In the genomic region with DNA sequence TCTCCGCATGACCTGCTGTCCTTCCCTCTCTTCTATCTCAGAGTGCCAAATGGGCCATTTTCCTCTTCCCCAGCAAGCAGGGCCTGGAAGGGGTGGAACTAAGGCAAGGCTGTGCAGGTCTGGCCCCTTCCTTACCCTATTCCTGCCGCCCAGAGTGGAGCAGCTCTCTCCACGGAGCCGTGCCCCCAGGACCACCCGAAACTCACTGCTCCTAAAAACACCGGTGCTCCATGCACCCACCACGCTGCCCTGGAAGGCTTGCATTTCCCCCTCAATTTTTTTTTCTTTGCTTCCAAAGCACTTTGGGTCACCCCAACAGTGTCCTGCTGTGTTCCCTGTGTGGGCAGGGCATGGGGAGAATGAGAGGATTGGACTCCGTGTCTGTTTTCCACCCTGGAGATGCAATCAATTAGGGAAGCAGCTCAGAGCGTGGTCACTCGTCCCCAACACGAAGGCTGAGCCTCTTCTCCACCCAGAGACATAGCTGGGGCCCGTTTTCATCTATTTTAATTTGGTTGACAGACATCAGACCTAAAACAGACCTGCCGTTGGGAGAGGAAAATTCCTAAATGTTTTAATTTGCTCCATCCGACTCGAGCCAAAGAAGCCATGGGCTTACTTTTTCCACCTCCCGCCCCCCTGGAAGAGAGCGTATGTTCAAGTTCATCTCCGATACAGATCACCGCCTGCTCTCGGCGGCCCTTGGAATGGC, we compare ENCODE assay signal across 19 cellular contexts. TPM values are rescaled to one million over a fixed set of nuclear protein-coding genes. Genes with fewer than 3 reads are reported as not detected.
DNase-seq lines count a peak whose midpoint lies in the region; ATAC-seq, FAIRE-seq and TF ChIP-seq lines count a peak whose summit lies in the region.
"Had no signal": no experiment of that assay in that cellular context is flagged by ENCODE, and none has a peak within 500 bp of the region (broad histone marks: within the 10 kb centered on the region; RNA-seq: fewer than 3 reads in every experiment).

No MANE protein-coding gene starts in this region.

- H3K4me3 Mint-ChIP-seq in nephron, result peak overlapping the region in 1 of 3 experiments; percentile 23

- in situ Hi-C loops in K562 (cut with MboI), result no loop called here

- no peak for TF ChIP-seq EP300 in K562 (IDR thresholded peaks at IDR 0.05; ENCODE audit: low read length)
- TF ChIP-seq EP300 in stomach (IDR thresholded peaks at IDR 0.05), result no peak

- H3K4me1 ChIP-seq in K562 (replicated peaks in 1 of 2; ENCODE audit: control insufficient read depth in 2 of 2, insufficient read depth in 2 of 2, low read length in 2 of 2) (peaks cover 11 to 48% of the 10 kb centered on the region in 2 experiments; a peak in 4 of 5 replicates), stomach (peaks cover 0 to 8% (median 0%) of the 10 kb centered on the region in 4 donors)
- H3K4me1 ChIP-seq: BLaER1 treated with 17β-estradiol and CSF1 and Interleukin-3, amounts not matched to agents 10 nM and 100 nM had no signal

- H3K27me3 ChIP-seq in K562 (ENCODE audit: control insufficient read depth in 2 of 2, insufficient read depth in 2 of 2, low read length in 2 of 2) (no peaks in the 10 kb centered on the region), stomach (peaks cover 0 to 32% (median 0%) of the 10 kb centered on the region in 3 donors)
- H3K27me3 ChIP-seq: BLaER1 treated with 17β-estradiol and CSF1 and Interleukin-3, amounts not matched to agents 10 nM and 100 nM had no signal

- H3K36me3 Mint-ChIP-seq in nephron (ENCODE audit: low read depth), result no peaks in the 10 kb centered on the region

- no peaks in the 10 kb centered on the region for H3K9me3 ChIP-seq in K562 (replicated peaks; ENCODE audit: control insufficient read depth, insufficient read depth, low read depth, low read length)
- no peaks in the 10 kb centered on the region for H3K9me3 ChIP-seq in stomach
- H3K9me3 ChIP-seq: BLaER1 treated with 17β-estradiol and CSF1 and Interleukin-3, amounts not matched to agents 10 nM and 100 nM had no signal

- peaks cover 65% of the 10 kb centered on the region for H3K4me1 Mint-ChIP-seq in nephron

- POLR2A ChIA-PET in K562 (lab: Yijun Ruan, JAX), result interaction anchor here (1.0 kb wide), 1 partner anchor 10 kb away, joined by 3 read pairs; no protein-coding TSS in a partner anchor

- H3K79me2 ChIP-seq in K562 (ENCODE audit: control insufficient read depth, insufficient read depth, low read length), result no peaks in the 10 kb centered on the region

- no peaks in the 10 kb centered on the region for H3K9me3 Mint-ChIP-seq in nephron

- TF ChIP-seq RAD21 in K562 (CRISPR knock-in tag; conservative IDR thresholded peaks at IDR 0.05 in 1 of 2, IDR thresholded peaks at IDR 0.05 in 1 of 2), result no peak

- CTCF ChIA-PET in K562 (lab: Yijun Ruan, JAX; ENCODE audit: low intra/inter-chr PET ratio), result no interaction called here

- no peaks in the 10 kb centered on the region for H4K20me1 ChIP-seq in K562 (replicated peaks; ENCODE audit: control insufficient read depth, insufficient read depth, low read length)
- H4K20me1 ChIP-seq: BLaER1 treated with 17β-estradiol and CSF1 and Interleukin-3, amounts not matched to agents 10 nM and 100 nM had no signal

- TF ChIP-seq POLR2A in K562 (conservative IDR thresholded peaks at IDR 0.05) (no peak), stomach (IDR thresholded peaks at IDR 0.05) (no peak)

- no peak for ATAC-seq in K562

- TF ChIP-seq CTCF in K562 (IDR thresholded peaks at IDR 0.05 in 2 of 3, conservative IDR thresholded peaks at IDR 0.05 in 1 of 3; ENCODE audit: insufficient read depth in 2 of 3, low read depth in 1 of 3, low read length in 3 of 3), result no peak
- no peak for TF ChIP-seq CTCF in nephron (IDR thresholded peaks at IDR 0.05; ENCODE audit: unreplicated experiment in 3 of 3)
- no peak for TF ChIP-seq CTCF in stomach (IDR thresholded peaks at IDR 0.05)

- no TSS peak for BruUV-seq in K562 (replicated peaks; lab: Mats Ljungman, UMichigan)

- no peaks in the 10 kb centered on the region for H3K9me1 ChIP-seq in K562 (ENCODE audit: control insufficient read depth, insufficient read depth, low read length)

- no peak for FAIRE-seq in K562 (lab: Jason Lieb, UNC)
- FAIRE-seq: A204.1, GM12891, H1 had no signal

- DNase-seq in activated effector memory CD4-positive, alpha-beta T cell treated with anti-CD3 and anti-CD28 coated beads, Interleukin-2, amount 50 U/mL, for 16 hours, result peak; percentile 48
- DNase-seq in activated effector memory CD4-positive, alpha-beta T cell treated with Interleukin-2 at 50 U/mL for 16 hours, result no peak
- DNase-seq in K562 (ENCODE audit: extremely low read depth in 1 of 4, low spot score in 3 of 4) (no peak), stomach (peak; percentile 1), NCI-H1105 (lab: John Stamatoyannopoulos, UW) (no peak), anterior cingulate cortex (lab: John Stamatoyannopoulos, UW) (no peak), NCI-H2196 (lab: John Stamatoyannopoulos, UW; ENCODE audit: unreplicated experiment) (no peak)
- DNase-seq: GDM1, KG1, NCI-H1436 treated with DMSO at 0.1 percent for 48 hours, NCI-H2029 treated with DMSO at 0.1 percent for 48 hours, NCI-H510A treated with DMSO at 0.1 percent for 48 hours, NCI-H82, PC-9 had no signal

- H3K36me3 ChIP-seq in K562 (ENCODE audit: control insufficient read depth, insufficient read depth, low read length), result no peaks in the 10 kb centered on the region
- no peaks in the 10 kb centered on the region for H3K36me3 ChIP-seq in stomach
- H3K36me3 ChIP-seq: BLaER1 treated with 17β-estradiol and CSF1 and Interleukin-3, amounts not matched to agents 10 nM and 100 nM had no signal

- intact Hi-C loops in K562 (cut with micrococcal nuclease), result no loop called here
- intact Hi-C loops in stomach (cut with DNase I; ENCODE audit: low total_unique reads), result no loop called here

- WGBS in K562 (ENCODE audit: insufficient coverage, low coverage, missing lambda C conversion rate), result 78% methylated on average over 18 of the region's 21 CpGs
- 74 to 83% (median 78%) methylated on average over 21 of the region's 21 CpGs for WGBS in stomach, 5 donors

- H3K4me3 ChIP-seq in K562, result no peak overlapping the region
- no peak overlapping the region for H3K4me3 ChIP-seq in stomach
- H3K4me3 ChIP-seq: BLaER1 treated with 17β-estradiol and CSF1 and Interleukin-3, amounts not matched to agents 10 nM and 100 nM; PC-9 had no signal

- no peak overlapping the region for H3K4me2 ChIP-seq in K562 (ENCODE audit: insufficient read depth, low read length)
- H3K4me2 ChIP-seq: BLaER1 treated with 17β-estradiol and CSF1 and Interleukin-3, amounts not matched to agents 10 nM and 100 nM; PC-9 had no signal

- H3K9ac ChIP-seq in K562 (ENCODE audit: insufficient read depth in 1 of 2, low read depth in 2 of 2, low read length in 2 of 2), result no peak overlapping the region; a peak in 1 of 4 replicates
- H3K9ac ChIP-seq: BLaER1 treated with 17β-estradiol and CSF1 and Interleukin-3, amounts not matched to agents 10 nM and 100 nM had no signal

- peak overlapping the region; percentile 51; the same call in 1 of the 2 replicates for H2AFZ ChIP-seq in K562 (ENCODE audit: low read depth, low read length)
- H2AFZ ChIP-seq: PC-9 had no signal

- H3K27me3 Mint-ChIP-seq in nephron (ENCODE audit: low read depth), result peaks cover 17% of the 10 kb centered on the region

- H3K27ac ChIP-seq in K562 (ENCODE audit: extremely low read depth, low read depth, low read length) (no peak overlapping the region), stomach (no peak overlapping the region)
- H3K27ac ChIP-seq: BLaER1 treated with 17β-estradiol and CSF1 and Interleukin-3, amounts not matched to agents 10 nM and 100 nM; PC-9 had no signal

- peak overlapping the region; percentile 21 to 81 (median 28) for H3K27ac Mint-ChIP-seq in nephron

RNA-seq across cellular contexts. Expression of a gene that starts 48.4 kb away (rescaled TPM):
- total RNA-seq in K562 (2011; cell fraction: chromatin; rRNA removed; ENCODE audit: low replicate concordance), result 6.3 and 7.3 TPM in 2 replicates
- 3.7 TPM in 2 replicates for total RNA-seq in K562 (2011; cell fraction: nucleolus; rRNA removed)
- 5.4 and 7.5 TPM in 2 replicates for total RNA-seq in K562 (2011; cell fraction: nucleoplasm; rRNA removed)
- 0.37 and 0.77 TPM in 2 replicates for total RNA-seq in K562 (2014; rRNA removed)
- 0.69 and 1.1 TPM in 2 replicates for total RNA-seq in K562 (2014; rRNA removed; fragmentation: Illumina TruSeq; extraction: Trizol)
- 0.83 and 1.3 TPM in 2 replicates for total RNA-seq in K562 (2015; rRNA removed; fragmentation: Illumina TruSeq; extraction: Trizol)
- total RNA-seq in K562 (2021), result 2.7 and 3.8 TPM in 2 replicates
- polyA plus RNA-seq in K562 (2011; rRNA removed), result 0.05 TPM in 1 of 2 replicates, not detected in the other
- 0.06 and 0.09 TPM in 2 replicates for polyA plus RNA-seq in K562 (2011; cell fraction: cytosol; rRNA removed)
- 0.04 and 0.36 TPM in 2 replicates for polyA plus RNA-seq in K562 (2011; cell fraction: nucleus; rRNA removed)
- polyA plus RNA-seq in K562 (2012), result 2.7 and 17.3 TPM in 2 replicates
- 2.4 TPM in 2 replicates for polyA plus RNA-seq in K562 (2014; fragmentation: Illumina TruSeq; extraction: Trizol)
- polyA plus RNA-seq in K562 (2014; fragmentation: Nextera tagmentation; extraction: Ambion mirVana), result under 1 TPM; 0.10 to 0.15 TPM
- 3.9 and 5.3 TPM in 2 replicates for polyA plus RNA-seq in K562 (2014; rRNA removed)
- not detected in 2 replicates for polyA minus RNA-seq in K562 (2011; rRNA and poly(A)+ RNA removed)
- polyA minus RNA-seq in K562 (2011; cell fraction: cytosol; rRNA and poly(A)+ RNA removed), result not detected in 2 replicates
- polyA minus RNA-seq in K562 (2011; cell fraction: nucleus; rRNA and poly(A)+ RNA removed), result not detected in 2 replicates
- 100 to 1,000 TPM in 3 of 5 donors, 10 to 100 TPM in 2; 26.4 to 390 (median 124) TPM for total RNA-seq in stomach
- 100 to 1,000 TPM in 1 of 3 donors, 10 to 100 TPM in 2; 13.4 to 131 (median 30.6) TPM for polyA plus RNA-seq in stomach
- total RNA-seq: PC-9 had no signal

RNA-seq across cellular contexts. Expression of a gene that starts 50.8 kb away (rescaled TPM):
- 16.9 and 103 TPM in 2 replicates for total RNA-seq in K562 (2011; cell fraction: chromatin; rRNA removed; ENCODE audit: low replicate concordance)
- 80.7 and 188 TPM in 2 replicates for total RNA-seq in K562 (2011; cell fraction: nucleolus; rRNA removed)
- 58.2 and 70.2 TPM in 2 replicates for total RNA-seq in K562 (2011; cell fraction: nucleoplasm; rRNA removed)
- 11.8 and 12.5 TPM in 2 replicates for total RNA-seq in K562 (2014; rRNA removed)
- total RNA-seq in K562 (2014; rRNA removed; fragmentation: Illumina TruSeq; extraction: Trizol), result 3.9 and 5.6 TPM in 2 replicates
- 17.6 and 20.2 TPM in 2 replicates for total RNA-seq in K562 (2015; rRNA removed; fragmentation: Illumina TruSeq; extraction: Trizol)
- total RNA-seq in K562 (2021), result 44.2 and 48.3 TPM in 2 replicates
- 97.2 and 430 TPM in 2 replicates for polyA plus RNA-seq in K562 (2011; rRNA removed)
- 306 and 365 TPM in 2 replicates for polyA plus RNA-seq in K562 (2011; cell fraction: cytosol; rRNA removed)
- 296 and 371 TPM in 2 replicates for polyA plus RNA-seq in K562 (2011; cell fraction: nucleus; rRNA removed)
- 106 and 264 TPM in 2 replicates for polyA plus RNA-seq in K562 (2012)
- 15.3 and 36.5 TPM in 2 replicates for polyA plus RNA-seq in K562 (2014; fragmentation: Illumina TruSeq; extraction: Trizol)
- polyA plus RNA-seq in K562 (2014; fragmentation: Nextera tagmentation; extraction: Ambion mirVana), result 1 to 10 TPM; 4.4 to 4.7 TPM
- 21.4 and 27.5 TPM in 2 replicates for polyA plus RNA-seq in K562 (2014; rRNA removed)
- 35.4 and 85.9 TPM in 2 replicates for polyA minus RNA-seq in K562 (2011; rRNA and poly(A)+ RNA removed)
- polyA minus RNA-seq in K562 (2011; cell fraction: cytosol; rRNA and poly(A)+ RNA removed), result 143 and 458 TPM in 2 replicates
- 44.6 and 117 TPM in 2 replicates for polyA minus RNA-seq in K562 (2011; cell fraction: nucleus; rRNA and poly(A)+ RNA removed)
- 10 to 100 TPM in 1 of 5 donors, not detected in 4; 24.6 TPM for total RNA-seq in stomach
- 1 to 10 TPM in 1 of 3 donors, under 1 TPM in 2; 0.05 to 6.7 (median 0.19) TPM for polyA plus RNA-seq in stomach
- total RNA-seq: PC-9 had no signal

Comparison
In these comparisons a context has a peak if more than half of its experiments do, and no peak if none do; other contexts are left out.
1. DNase-seq: peak in activated effector memory CD4-positive, alpha-beta T cell treated with anti-CD3 and anti-CD28 coated beads, Interleukin-2, amount 50 U/mL, for 16 hours (single experiment) and stomach (single experiment); none in activated effector memory CD4-positive, alpha-beta T cell treated with Interleukin-2 at 50 U/mL for 16 hours (single experiment), K562 (0 of 4), NCI-H1105 (single experiment), anterior cingulate cortex (0 of 58) and NCI-H2196 (single experiment).